ENCODE assay signal across 35 cellular contexts in the genomic region with DNA sequence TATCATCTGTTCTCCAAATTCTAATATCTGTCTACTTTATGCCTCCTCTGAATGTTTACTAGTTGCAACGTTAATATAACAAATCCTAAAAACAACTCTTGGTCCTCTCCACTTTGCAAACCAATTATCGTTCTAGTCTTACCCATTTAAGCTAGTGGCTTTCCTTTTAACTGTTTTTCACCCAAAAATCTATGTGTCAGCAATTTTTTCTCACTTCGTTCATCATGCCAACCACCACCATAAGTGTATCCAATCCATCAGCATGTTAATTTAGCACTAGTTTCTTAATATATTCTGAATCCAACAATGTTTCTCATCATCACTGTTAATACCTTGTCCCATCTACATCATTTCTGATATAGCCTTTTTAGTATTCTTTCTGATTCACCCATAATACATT.
"Had no signal": no experiment of that assay in that cellular context is flagged by ENCODE, and none has a peak within 500 bp of the region (broad histone marks: within the 10 kb centered on the region; RNA-seq: fewer than 3 reads in every experiment).

No MANE protein-coding gene starts in this region.

- H3K4me3 ChIP-seq: adrenal gland, body of pancreas, breast epithelium had no signal

- H3K36me3 ChIP-seq: adrenal gland, brain microvascular endothelial cell, breast epithelium had no signal

- H3K4me1 ChIP-seq: adrenal gland, body of pancreas, breast epithelium had no signal

- H3K27me3 ChIP-seq: adrenal gland, body of pancreas, brain microvascular endothelial cell, breast epithelium had no signal

- H3K36me3 Mint-ChIP-seq: activated CD4-positive, alpha-beta memory T cell treated with anti-CD3 and anti-CD28 coated beads for 36 hours; activated naive CD4-positive, alpha-beta T cell treated with anti-CD3 and anti-CD28 coated beads, Interleukin-2, amount 50 U/mL, for 72 hours; activated naive CD8-positive, alpha-beta T cell treated with anti-CD3 and anti-CD28 coated beads for 36 hours had no signal

- H3K9me3 ChIP-seq: adrenal gland, body of pancreas had no signal

- H3K4me3 Mint-ChIP-seq: activated B cell treated with CpG ODN at 0.5 μM for 24 hours; activated CD4-positive, alpha-beta memory T cell treated with anti-CD3 and anti-CD28 coated beads for 36 hours; activated CD4-positive, alpha-beta T cell treated with anti-CD3 and anti-CD28 coated beads, Interleukin-2, amount 10 ng/mL, durations not matched to agents 24 days and 14 days; activated CD8-positive, alpha-beta T cell treated with anti-CD3 and anti-CD28 coated beads for 36 hours; activated naive CD4-positive, alpha-beta T cell treated with anti-CD3 and anti-CD28 coated beads for 36 hours; activated naive CD8-positive, alpha-beta T cell treated with anti-CD3 and anti-CD28 coated beads for 36 hours; activated T-cell treated with anti-CD3 and anti-CD28 coated beads, Interleukin-2, amount 50 U/mL, for 4 hours; activated T-cell treated with anti-CD3 and anti-CD28 coated beads, Interleukin-2, amount 50 U/mL, for 72 hours; activated T-helper 1 cell treated with anti-CD3 and anti-CD28 coated beads, Interleukin-12 subunit alpha, Interleukin-12 subunit beta, Interleukin-2, Interleukin-4 antibody, amounts not matched to agents 30 ng/mL and 10 ng/mL and 1 ng/mL, durations not matched to agents 14 hours and 24 hours and 36 hours; activated T-helper 17 cell treated with anti-CD3 and anti-CD28 coated beads, Interleukin-2, amount 50 U/mL, for 72 hours; T-helper 2 cell treated with Interferon-gamma antibody and Interleukin-4, amounts not matched to agents 5 μg/mL and 100 μg/mL, for 36 hours had no signal

- FAIRE-seq: astrocyte, TTC549 had no signal

- H3K4me1 Mint-ChIP-seq: activated B cell treated with CpG ODN at 0.5 μM for 24 hours; activated CD4-positive, alpha-beta T cell treated with anti-CD3 and anti-CD28 coated beads, Interleukin-2, amount 10 ng/mL, durations not matched to agents 24 days and 14 days; activated naive CD8-positive, alpha-beta T cell treated with anti-CD3 and anti-CD28 coated beads for 36 hours; activated T-helper 17 cell treated with anti-CD3 and anti-CD28 coated beads, Interleukin-2, amount 50 U/mL, for 72 hours had no signal

- DNase-seq: activated B cell treated with CpG ODN at 0.5 μM for 24 hours; activated CD4-positive, alpha-beta memory T cell treated with anti-CD3 and anti-CD28 coated beads for 36 hours; activated CD4-positive, alpha-beta T cell treated with anti-CD3 and anti-CD28 coated beads for 4 hours; activated CD4-positive, alpha-beta T cell treated with anti-CD3 and anti-CD28 coated beads, Interleukin-2, amount 10 ng/mL, durations not matched to agents 24 days and 14 days; activated CD4-positive, alpha-beta T cell treated with anti-CD3 and anti-CD28 coated beads, Interleukin-2, amount 50 U/mL, for 1 hour; activated CD4-positive, alpha-beta T cell treated with anti-CD3 and anti-CD28 coated beads, Interleukin-2, amount 50 U/mL, for 4 hours; activated CD4-positive, CD25-positive, alpha-beta regulatory T cell treated with anti-CD3 and anti-CD28 coated beads, Interleukin-2, amount 50 U/mL, for 72 hours; activated CD8-positive, alpha-beta memory T cell treated with anti-CD3 and anti-CD28 coated beads, Interleukin-2, amount 50 U/mL, for 4 hours; activated CD8-positive, alpha-beta T cell treated with anti-CD3 and anti-CD28 coated beads for 36 hours; activated effector memory CD4-positive, alpha-beta T cell treated with anti-CD3 and anti-CD28 coated beads, Interleukin-2, amount 50 U/mL, for 16 hours; activated gamma-delta T cell treated with Interleukin-2 at 50 U/mL for 16 hours; activated naive CD4-positive, alpha-beta T cell; activated naive CD4-positive, alpha-beta T cell treated with anti-CD3 and anti-CD28 coated beads for 36 hours; activated naive CD4-positive, alpha-beta T cell treated with anti-CD3 and anti-CD28 coated beads, Interleukin-2, amount 50 U/mL, for 16 hours; activated naive CD8-positive, alpha-beta T cell treated with anti-CD3 and anti-CD28 coated beads for 36 hours; activated T-cell treated with anti-CD3 and anti-CD28 coated beads for 4 hours; activated T-cell treated with anti-CD3 and anti-CD28 coated beads, Interleukin-2, amount 50 U/mL, for 1 hour; activated T-cell treated with anti-CD3 and anti-CD28 coated beads, Interleukin-2, amount 50 U/mL, for 4 hours; activated T-cell treated with anti-CD3 and anti-CD28 coated beads, Interleukin-2, amount 50 U/mL, for 72 hours; adrenal gland; amniotic stem cell; aorta; body of pancreas; brain microvascular endothelial cell; central memory CD4-positive, alpha-beta T cell; T-helper 2 cell; T-helper 9 cell had no signal

- ATAC-seq: activated CD8-positive, alpha-beta T cell treated with anti-CD3 and anti-CD28 coated beads for 36 hours; activated naive CD4-positive, alpha-beta T cell treated with anti-CD3 and anti-CD28 coated beads, Interleukin-2, amount 50 U/mL, for 72 hours; activated T-cell treated with anti-CD3 and anti-CD28 coated beads, Interleukin-2, amount 50 U/mL, for 4 hours; activated T-cell treated with anti-CD3 and anti-CD28 coated beads, Interleukin-2, amount 50 U/mL, for 72 hours; activated T-helper 17 cell treated with anti-CD3 and anti-CD28 coated beads, Interleukin-2, amount 50 U/mL, for 72 hours; body of pancreas had no signal

- H3K27ac Mint-ChIP-seq: activated B cell treated with CpG ODN at 0.5 μM for 24 hours; activated CD4-positive, alpha-beta memory T cell treated with anti-CD3 and anti-CD28 coated beads for 36 hours; activated CD4-positive, alpha-beta T cell treated with anti-CD3 and anti-CD28 coated beads, Interleukin-2, amount 10 ng/mL, durations not matched to agents 24 days and 14 days; activated CD8-positive, alpha-beta T cell treated with anti-CD3 and anti-CD28 coated beads for 36 hours; activated naive CD4-positive, alpha-beta T cell treated with anti-CD3 and anti-CD28 coated beads for 36 hours; activated naive CD4-positive, alpha-beta T cell treated with anti-CD3 and anti-CD28 coated beads, Interleukin-2, amount 50 U/mL, for 72 hours; activated naive CD8-positive, alpha-beta T cell treated with anti-CD3 and anti-CD28 coated beads for 36 hours; activated T-cell treated with anti-CD3 and anti-CD28 coated beads, Interleukin-2, amount 50 U/mL, for 72 hours; activated T-helper 1 cell treated with anti-CD3 and anti-CD28 coated beads, Interleukin-12 subunit alpha, Interleukin-12 subunit beta, Interleukin-2, Interleukin-4 antibody, amounts not matched to agents 30 ng/mL and 10 ng/mL and 1 ng/mL, durations not matched to agents 14 hours and 24 hours and 36 hours; activated T-helper 17 cell treated with anti-CD3 and anti-CD28 coated beads, Interleukin-2, amount 50 U/mL, for 72 hours; T-helper 2 cell treated with Interferon-gamma antibody and Interleukin-4, amounts not matched to agents 5 μg/mL and 100 μg/mL, for 36 hours had no signal

- H3K27ac ChIP-seq: adrenal gland, body of pancreas, brain microvascular endothelial cell, breast epithelium, VCaP had no signal

- H3K27me3 Mint-ChIP-seq: activated B cell treated with CpG ODN at 0.5 μM for 24 hours; activated CD4-positive, alpha-beta memory T cell treated with anti-CD3 and anti-CD28 coated beads for 36 hours; activated CD4-positive, alpha-beta T cell treated with anti-CD3 and anti-CD28 coated beads, Interleukin-2, amount 10 ng/mL, durations not matched to agents 24 days and 14 days; activated naive CD8-positive, alpha-beta T cell treated with anti-CD3 and anti-CD28 coated beads for 36 hours; activated T-helper 17 cell treated with anti-CD3 and anti-CD28 coated beads, Interleukin-2, amount 50 U/mL, for 72 hours had no signal
